ENCODE assay signal across 23 cellular contexts in the genomic region with DNA sequence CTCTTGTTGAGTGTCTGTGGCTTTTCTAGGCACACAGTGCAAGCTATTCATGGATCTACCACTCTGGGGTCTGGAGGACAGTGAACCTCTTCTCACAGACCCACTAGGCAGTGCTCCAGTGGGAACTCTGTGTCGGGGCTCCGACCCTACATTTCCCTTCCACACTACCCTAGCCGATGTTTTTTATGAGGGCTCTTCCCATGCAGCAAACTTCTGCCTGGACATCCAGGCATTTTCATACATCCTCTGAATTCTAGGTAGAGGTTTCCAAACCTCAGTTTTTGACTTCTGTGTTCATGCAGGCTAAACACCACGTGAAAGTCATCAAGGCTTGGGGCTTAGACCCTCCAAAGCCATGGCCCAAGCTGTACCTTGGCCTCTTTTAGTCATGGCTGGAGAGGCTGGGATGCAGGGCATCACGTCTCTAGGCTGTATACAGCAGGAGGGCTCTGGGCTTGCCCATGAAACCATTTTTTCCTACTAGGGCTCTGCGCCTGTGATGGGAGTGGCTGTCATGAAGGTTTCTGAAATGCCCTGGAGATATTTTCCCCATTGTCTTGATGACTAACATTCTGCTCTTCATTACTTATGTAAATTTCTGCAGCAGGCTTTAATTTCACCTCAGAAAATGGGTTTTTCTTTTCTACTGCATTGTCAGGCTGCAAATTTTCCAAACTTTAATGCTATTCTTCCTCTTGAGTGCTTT.
DNase-seq lines count a peak whose midpoint lies in the region; ATAC-seq, FAIRE-seq and TF ChIP-seq lines count a peak whose summit lies in the region.
"Had no signal": no experiment of that assay in that cellular context is flagged by ENCODE, and none has a peak within 500 bp of the region (broad histone marks: within the 10 kb centered on the region; RNA-seq: fewer than 3 reads in every experiment).

No MANE protein-coding gene starts in this region.

- RAD21 ChIA-PET in GM12878 (lab: Charles Lee; ENCODE audit: unreplicated experiment): no interaction called here

- no peaks in the 10 kb centered on the region for H4K20me1 ChIP-seq in GM12878 (ENCODE audit: control insufficient read depth, insufficient read depth)
- H4K20me1 ChIP-seq: BLaER1 had no signal

- SMC1A ChIA-PET in GM12878 (lab: Charles Lee; ENCODE audit: uncharacterized antibody, unreplicated experiment): no interaction called here

- H3K4me3 ChIP-seq in GM12878 (no peak overlapping the region), epithelial cell of esophagus (ENCODE audit: low read length) (no peak overlapping the region)
- H3K4me3 ChIP-seq: BLaER1, GM23248 had no signal

- H3K27ac ChIP-seq in GM12878 (ENCODE audit: control insufficient read depth, insufficient read depth): no peak overlapping the region
- H3K27ac ChIP-seq in foreskin keratinocyte: no peak overlapping the region
- H3K27ac ChIP-seq: 22Rv1, BLaER1, C4-2B, GM23248 had no signal

- CTCF ChIA-PET in GM12878 (lab: Yijun Ruan, JAX): no interaction called here

- H3K4me2 ChIP-seq in GM12878 (ENCODE audit: control insufficient read depth, insufficient read depth): no peak overlapping the region
- H3K4me2 ChIP-seq: BLaER1 had no signal

- TF ChIP-seq CTCF in GM12878 (IDR thresholded peaks at IDR 0.05 in 2 of 3, conservative IDR thresholded peaks at IDR 0.05 in 1 of 3; ENCODE audit: control insufficient read depth in 2 of 3, extremely low read depth in 1 of 3, insufficient read depth in 1 of 3, low read depth in 3 of 3, low read length in 3 of 3) (no peak), epithelial cell of esophagus (IDR thresholded peaks at IDR 0.05; ENCODE audit: insufficient read depth, low read depth, low read length, missing control alignments) (no peak), foreskin keratinocyte (conservative IDR thresholded peaks at IDR 0.05) (no peak)

- TF ChIP-seq POLR2A in GM12878 (IDR thresholded peaks at IDR 0.05; ENCODE audit: low read depth, low read length): no peak

- no peaks in the 10 kb centered on the region for H3K36me3 ChIP-seq in GM12878 (ENCODE audit: control insufficient read depth in 2 of 2, insufficient read depth in 2 of 2, low read length in 1 of 2)
- H3K36me3 ChIP-seq: BLaER1 had no signal

- POLR2A ChIA-PET in GM12878 (lab: Charles Lee): no interaction called here

- H3K9ac ChIP-seq in GM12878 (ENCODE audit: control insufficient read depth, insufficient read depth, low read length): no peak overlapping the region
- H3K9ac ChIP-seq: BLaER1, GM23248 had no signal

- H3K79me2 ChIP-seq in GM12878 (ENCODE audit: control insufficient read depth, insufficient read depth, low read length): no peaks in the 10 kb centered on the region

- in situ Hi-C loops in GM12878 (cut with MboI): no loop called here

- no peak overlapping the region for H2AFZ ChIP-seq in GM12878 (ENCODE audit: control insufficient read depth, low read depth, low read length)
- H2AFZ ChIP-seq: GM23248 had no signal

- ATAC-seq in GM12878 (no peak), foreskin keratinocyte (peak; percentile 36), HG03175 (IDR thresholded peaks at IDR 0.05; ENCODE audit: unreplicated experiment) (no peak)

- H3K4me1 ChIP-seq in GM12878 (ENCODE audit: control insufficient read depth, insufficient read depth, low read length) (no peaks in the 10 kb centered on the region), foreskin keratinocyte (peaks cover 5% of the 10 kb centered on the region)
- H3K4me1 ChIP-seq: BLaER1 had no signal

- no peak for TF ChIP-seq RAD21 in GM12878 (IDR thresholded peaks at IDR 0.05; ENCODE audit: insufficient read depth, low read depth, low read length)

- TF ChIP-seq EP300 in GM12878 (IDR thresholded peaks at IDR 0.05; ENCODE audit: borderline replicate concordance in 1 of 2, control insufficient read depth in 1 of 2, low read depth in 2 of 2, low read length in 2 of 2): no peak

- WGBS in GM12878 (ENCODE audit: insufficient coverage, insufficient replicate concordance, low lambda C conversion rate, missing lambda C conversion rate): 11% methylated on average over 6 of the region's 6 CpGs

- peaks cover 6% of the 10 kb centered on the region; the same call in 2 of the 3 replicates for H3K9me3 ChIP-seq in GM12878 (replicated peaks; ENCODE audit: control insufficient read depth, insufficient read depth, low read length)

- intact Hi-C loops in GM12878 (cut with micrococcal nuclease; ENCODE audit: unreplicated experiment): no loop called here

- peak; percentile 25 for DNase-seq in DMS53 (lab: John Stamatoyannopoulos, UW)
- no peak for DNase-seq in DMS53 treated with DMSO at 0.1 percent for 48 hours (lab: John Stamatoyannopoulos, UW; ENCODE audit: unreplicated experiment)
- DNase-seq in GM12878 (ENCODE audit: low read depth, low spot score): no peak
- DNase-seq in epithelial cell of esophagus (ENCODE audit: low read depth): peak; percentile 67
- DNase-seq in foreskin keratinocyte: no peak
- no peak for DNase-seq in pons (ENCODE audit: low spot score)
- no peak for DNase-seq in HuH-7 (ENCODE audit: low spot score)
- DNase-seq: CD4-positive, CD25-positive, alpha-beta regulatory T cell; CD8-positive, alpha-beta memory T cell; DMS 273 treated with DMSO at 0.1 percent for 48 hours; DND-41; GM23248; H7; HCEC 1CT had no signal

- no peak for FAIRE-seq in GM12878 (lab: Jason Lieb, UNC)
- FAIRE-seq: A204.1, D721Med, G401.6, GM19239, H1 had no signal

- BruUV-seq in GM12878 (replicated peaks; lab: Mats Ljungman, UMichigan): no TSS peak

- H3K27me3 ChIP-seq in GM12878 (replicated peaks in 1 of 2; ENCODE audit: control insufficient read depth in 2 of 2, insufficient read depth in 2 of 2, low read length in 1 of 2): no peaks in the 10 kb centered on the region
- no peaks in the 10 kb centered on the region for H3K27me3 ChIP-seq in foreskin keratinocyte
- H3K27me3 ChIP-seq: BLaER1 had no signal

TF ChIP-seq in GM12878, 131 proteins besides CTCF, POLR2A, EP300 and RAD21:
- TF ChIP-seq KAT2A (conservative IDR thresholded peaks at IDR 0.05; ENCODE audit: control insufficient read depth, low read depth, low read length): no peak
- peak; percentile 64; the same call in 1 of the 2 replicates for TF ChIP-seq CBX5 (IDR thresholded peaks at IDR 0.05; ENCODE audit: low read depth)

Comparison
In these comparisons a context has a peak if more than half of its experiments do, and no peak if none do; other contexts are left out.
1. DNase-seq: peak in DMS53 (single experiment) and epithelial cell of esophagus (single experiment); none in DMS53 treated with DMSO at 0.1 percent for 48 hours (single experiment), GM12878 (single experiment), foreskin keratinocyte (0 of 2), pons (single experiment) and HuH-7 (single experiment).